Comparison of ENCODE assay signal across 16 cellular contexts in genomic region chr11:34331736-34332135, GRCh38. TPM values are rescaled to one million over a fixed set of nuclear protein-coding genes. Genes with fewer than 3 reads are reported as not detected.
DNase-seq lines count a peak whose midpoint lies in the region; ATAC-seq and TF ChIP-seq lines count a peak whose summit lies in the region.
"Had no signal": no experiment of that assay in that cellular context is flagged by ENCODE, and none has a peak within 500 bp of the region (broad histone marks: within the 10 kb centered on the region; RNA-seq: fewer than 3 reads in every experiment).

No MANE protein-coding gene starts in this region.

- no peak overlapping the region for H2AFZ ChIP-seq in PC-3 (ENCODE audit: low read length)

- peaks cover 39% of the 10 kb centered on the region for H3K79me2 ChIP-seq in PC-3 (ENCODE audit: low read length)

- H3K36me3 Mint-ChIP-seq in chondrocyte (ENCODE audit: low read depth) (no peaks in the 10 kb centered on the region), MCF 10A (ENCODE audit: insufficient read depth, unreplicated experiment) (no peaks in the 10 kb centered on the region), T-cell (no peaks in the 10 kb centered on the region)
- H3K36me3 Mint-ChIP-seq: brain had no signal

- 0 out of 2 replicates have a peak, but pooled peaks cover 4% of the 10 kb centered on the region for H3K9me2 ChIP-seq in PC-3 (replicated peaks; ENCODE audit: low read length)

- TF ChIP-seq POLR2A in esophagus squamous epithelium (IDR thresholded peaks at IDR 0.05) = no peak

- no peaks in the 10 kb centered on the region for H3K9me3 ChIP-seq in PC-3 (ENCODE audit: low read length)
- no peaks in the 10 kb centered on the region for H3K9me3 ChIP-seq in thoracic aorta
- H3K9me3 ChIP-seq in esophagus squamous epithelium = no peaks in the 10 kb centered on the region
- H3K9me3 ChIP-seq: BLaER1, uterus had no signal

- CTCF ChIA-PET in PC-3 (lab: Charles Lee) = no interaction called here
- CTCF ChIA-PET in MCF 10A (lab: Yijun Ruan, JAX) = interaction anchor here (0.8 kb wide), 1 partner anchor 564 kb away, joined by 3 read pairs; no protein-coding TSS in a partner anchor
- CTCF ChIA-PET in T-cell (lab: Charles Lee) = interaction anchor here in 1 of 2 donors (0.7 kb wide), 1 partner anchor 344 kb away, joined by 3 read pairs; no protein-coding TSS in a partner anchor

- peak overlapping the region; percentile 49 for H3K27ac Mint-ChIP-seq in chondrocyte (ENCODE audit: unreplicated experiment)
- H3K27ac Mint-ChIP-seq in MCF 10A (ENCODE audit: low read depth, unreplicated experiment) = no peak overlapping the region
- H3K27ac Mint-ChIP-seq in T-cell = no peak overlapping the region
- H3K27ac Mint-ChIP-seq: activated CD4-positive, alpha-beta T cell treated with anti-CD3 and anti-CD28 coated beads, Interleukin-2, amount 10 ng/mL, durations not matched to agents 24 days and 14 days; dendritic cell treated with granulocyte-macrophage colony-stimulating factor and Interleukin-4, amounts not matched to agents 40 ng/mL and 50 ng/mL, for 4 days had no signal

- peaks cover 17% of the 10 kb centered on the region for H4K20me1 ChIP-seq in PC-3 (ENCODE audit: low read length)
- H4K20me1 ChIP-seq: BLaER1 had no signal

- H3K27ac ChIP-seq in PC-3 (ENCODE audit: low read length) (peak overlapping the region; percentile 80), thoracic aorta (peak overlapping the region; percentile 66 to 69), esophagus squamous epithelium (no peak overlapping the region)
- H3K27ac ChIP-seq: BLaER1 had no signal

- H3K4me3 ChIP-seq in PC-3 (ENCODE audit: low read length) (peak overlapping the region; percentile 10; the same call in 1 of the 2 replicates), thoracic aorta (no peak overlapping the region), esophagus squamous epithelium (no peak overlapping the region)
- H3K4me3 ChIP-seq: BLaER1, uterus had no signal

- 78 to 84% methylated on average over 3 of the region's 3 CpGs for WGBS in esophagus squamous epithelium, 2 donors

- DNase-seq in DMS53 (lab: John Stamatoyannopoulos, UW) (peak; percentile 34), DMS53 treated with DMSO at 0.1 percent for 48 hours (lab: John Stamatoyannopoulos, UW; ENCODE audit: unreplicated experiment) (no peak), PC-3 (peak; percentile 83), chondrocyte (ENCODE audit: low spot score) (no peak), thoracic aorta (ENCODE audit: low spot score) (no peak), MCF 10A (ENCODE audit: unreplicated experiment) (no peak), esophagus squamous epithelium (lab: John Stamatoyannopoulos, UW) (no peak), T-cell (no peak)
- DNase-seq: activated CD4-positive, alpha-beta T cell treated with anti-CD3 and anti-CD28 coated beads, Interleukin-2, amount 10 ng/mL, durations not matched to agents 24 days and 14 days; activated effector memory CD4-positive, alpha-beta T cell treated with Interleukin-2 at 50 U/mL for 16 hours; Kasumi-1; Right ventricle myocardium superior; uterus had no signal

- H3F3A ChIP-seq in PC-3 (ENCODE audit: low read length, unreplicated experiment) = peaks cover 10% of the 10 kb centered on the region

- TF ChIP-seq CTCF in PC-3 (conservative IDR thresholded peaks at IDR 0.05; ENCODE audit: low read depth, low read length) (no peak), chondrocyte (IDR thresholded peaks at IDR 0.05) (no peak), thoracic aorta (IDR thresholded peaks at IDR 0.05) (no peak), MCF 10A (IDR thresholded peaks at IDR 0.05; ENCODE audit: unreplicated experiment) (no peak), esophagus squamous epithelium (IDR thresholded peaks at IDR 0.05) (no peak)

- H3K4me1 ChIP-seq in PC-3 (ENCODE audit: insufficient read depth, low read length) = peaks cover 50% of the 10 kb centered on the region
- H3K4me1 ChIP-seq in thoracic aorta (ENCODE audit: control insufficient read depth in 1 of 2, low read depth in 2 of 2) = peaks cover 37 to 78% of the 10 kb centered on the region in 2 donors
- H3K4me1 ChIP-seq in esophagus squamous epithelium = peaks cover 0 to 14% (median 5%) of the 10 kb centered on the region in 3 donors
- H3K4me1 ChIP-seq: BLaER1 had no signal

- H3K36me3 ChIP-seq in PC-3 (ENCODE audit: low read depth, low read length) (no peaks in the 10 kb centered on the region), thoracic aorta (no peaks in the 10 kb centered on the region), esophagus squamous epithelium (no peaks in the 10 kb centered on the region)
- H3K36me3 ChIP-seq: BLaER1, uterus had no signal

- POLR2A ChIA-PET in PC-3 (lab: Charles Lee; ENCODE audit: unreplicated experiment) (no interaction called here), MCF 10A (lab: Yijun Ruan, JAX) (no interaction called here), T-cell (lab: Charles Lee) (no interaction called here)

- ATAC-seq in PC-3 (peak; percentile 74), thoracic aorta (ENCODE audit: insufficient number of reproducible peaks, low FRiP score, low read depth) (no peak), T-cell (replicated peaks in 1 of 4) (no peak)

- H3K27me3 ChIP-seq in PC-3 (ENCODE audit: low read length) (no peaks in the 10 kb centered on the region), thoracic aorta (replicated peaks; ENCODE audit: insufficient read depth) (no peaks in the 10 kb centered on the region), esophagus squamous epithelium (no peaks in the 10 kb centered on the region)
- H3K27me3 ChIP-seq: BLaER1, uterus had no signal

- peak overlapping the region; percentile 19; the same call in 1 of the 2 replicates for H3K9ac ChIP-seq in PC-3 (ENCODE audit: low read length)
- H3K9ac ChIP-seq: BLaER1 had no signal

- H3K27me3 Mint-ChIP-seq in chondrocyte (ENCODE audit: low read depth) (peaks cover 2% of the 10 kb centered on the region), MCF 10A (ENCODE audit: insufficient read depth, unreplicated experiment) (peaks cover 7% of the 10 kb centered on the region), T-cell (peaks cover 1 to 8% of the 10 kb centered on the region in 2 donors)
- H3K27me3 Mint-ChIP-seq: brain; dendritic cell treated with granulocyte-macrophage colony-stimulating factor and Interleukin-4, amounts not matched to agents 40 ng/mL and 50 ng/mL, for 4 days had no signal

- BruUV-seq in PC-3 (replicated peaks; lab: Mats Ljungman, UMichigan) (no TSS peak), MCF 10A (replicated peaks; lab: Mats Ljungman, UMichigan) (no TSS peak)

- H3K4me3 Mint-ChIP-seq in chondrocyte (ENCODE audit: unreplicated experiment) (no peak overlapping the region), MCF 10A (ENCODE audit: unreplicated experiment) (no peak overlapping the region), T-cell (no peak overlapping the region)
- H3K4me3 Mint-ChIP-seq: activated CD4-positive, alpha-beta T cell treated with anti-CD3 and anti-CD28 coated beads, Interleukin-2, amount 10 ng/mL, durations not matched to agents 24 days and 14 days; brain; dendritic cell treated with granulocyte-macrophage colony-stimulating factor and Interleukin-4, amounts not matched to agents 40 ng/mL and 50 ng/mL, for 4 days had no signal

- peaks cover 33% of the 10 kb centered on the region for H3K4me1 Mint-ChIP-seq in chondrocyte (ENCODE audit: low read depth)
- H3K4me1 Mint-ChIP-seq in MCF 10A (ENCODE audit: insufficient read depth, unreplicated experiment) = peaks cover 17% of the 10 kb centered on the region
- no peaks in the 10 kb centered on the region for H3K4me1 Mint-ChIP-seq in T-cell

- intact Hi-C loops in PC-3 (cut with micrococcal nuclease) = loop anchor here (1.0 to 5.0 kb wide), 2 partner anchors 27 to 69 kb away; partner anchors contain the start of gene ABTB2
- intact Hi-C loops in MCF 10A (cut with micrococcal nuclease) = no loop called here
- intact Hi-C loops in esophagus squamous epithelium (cut with DNase I) = no loop called here

- peak overlapping the region; percentile 72 for H3K4me2 ChIP-seq in PC-3 (ENCODE audit: low read length)
- H3K4me2 ChIP-seq: BLaER1 had no signal

- H3K9me3 Mint-ChIP-seq in chondrocyte (ENCODE audit: low read depth) (no peaks in the 10 kb centered on the region), MCF 10A (ENCODE audit: unreplicated experiment) (no peaks in the 10 kb centered on the region), T-cell (no peaks in the 10 kb centered on the region)
- H3K9me3 Mint-ChIP-seq: activated CD4-positive, alpha-beta T cell treated with anti-CD3 and anti-CD28 coated beads, Interleukin-2, amount 10 ng/mL, durations not matched to agents 24 days and 14 days; brain; dendritic cell treated with granulocyte-macrophage colony-stimulating factor and Interleukin-4, amounts not matched to agents 40 ng/mL and 50 ng/mL, for 4 days had no signal

RNA-seq across cellular contexts. Expression of gene ABTB2, which starts 26.1 kb away (rescaled TPM):
- total RNA-seq in PC-3 (2014; rRNA removed) = 5.2 and 10.0 TPM in 2 replicates
- 2.2 to 3.1 TPM (median 3.1 TPM) in 3 replicates for total RNA-seq in chondrocyte
- total RNA-seq in thoracic aorta = 10 to 100 TPM; 12.3 to 31.0 TPM
- total RNA-seq in MCF 10A (2022) = 2.9 and 3.1 TPM in 2 replicates
- 1 to 10 TPM in 3 of 4 donors, under 1 TPM in 1; 0.79 to 4.1 (median 3.7) TPM for total RNA-seq in esophagus squamous epithelium
- total RNA-seq in T-cell = under 1 TPM; 0.50 to 0.93 (median 0.82) TPM

Comparison
In these comparisons a context has a peak if more than half of its experiments do, and no peak if none do; other contexts are left out.
1. DNase-seq: peak in DMS53 (single experiment) and PC-3 (single experiment); none in DMS53 treated with DMSO at 0.1 percent for 48 hours (single experiment), chondrocyte (single experiment), thoracic aorta (single experiment), MCF 10A (single experiment), esophagus squamous epithelium (single experiment) and T-cell (0 of 34).
2. H3K27ac ChIP-seq: peak in PC-3 (single experiment) and thoracic aorta (2 of 2); none in esophagus squamous epithelium (0 of 4).